In genomic region chr7:99036531-99037175, GRCh38 we compare ENCODE assay signal across 9 cellular contexts.
DNase-seq lines count a peak whose midpoint lies in the region; ATAC-seq and TF ChIP-seq lines count a peak whose summit lies in the region.
"Had no signal": no experiment of that assay in that cellular context is flagged by ENCODE, and none has a peak within 500 bp of the region (broad histone marks: within the 10 kb centered on the region; RNA-seq: fewer than 3 reads in every experiment).

No MANE protein-coding gene starts in this region.

- ATAC-seq in HG03095 (IDR thresholded peaks at IDR 0.05; ENCODE audit: unreplicated experiment), result no peak
- no peak for ATAC-seq in GM19455 (IDR thresholded peaks at IDR 0.05; ENCODE audit: unreplicated experiment)
- ATAC-seq in HG03378 (IDR thresholded peaks at IDR 0.05; ENCODE audit: unreplicated experiment), result no peak
- ATAC-seq in GM21717 (IDR thresholded peaks at IDR 0.05; ENCODE audit: unreplicated experiment), result no peak

- no peaks in the 10 kb centered on the region for H3K27me3 ChIP-seq in Caco-2 (replicated peaks; ENCODE audit: control insufficient read depth, insufficient read depth, low read length)
- H3K27me3 ChIP-seq: suprapubic skin had no signal

- DNase-seq in Caco-2 (peak in 1 of 2 experiments; percentile 45), choroid plexus epithelial cell (ENCODE audit: low read depth) (peak; percentile 90), midbrain (lab: John Stamatoyannopoulos, UW) (peak; percentile 62)

- BruUV-seq in Caco-2 (replicated peaks; lab: Mats Ljungman, UMichigan), result no TSS peak

- CTCF ChIA-PET in Caco-2 (lab: Charles Lee), result interaction anchor here (0.6 to 1.0 kb wide), 4 partner anchors 9 to 325 kb away, joined by 3 to 5 read pairs (median 4); no protein-coding TSS in a partner anchor

- H3K4me3 ChIP-seq in Caco-2 (ENCODE audit: low read depth, low read length) (no peak overlapping the region), choroid plexus epithelial cell (ENCODE audit: low read depth, low read length) (no peak overlapping the region)
- H3K4me3 ChIP-seq: suprapubic skin had no signal

- no peaks in the 10 kb centered on the region for H3K9me3 Mint-ChIP-seq in Caco-2 (ENCODE audit: unreplicated experiment)

- no peaks in the 10 kb centered on the region for H3K4me1 ChIP-seq in Caco-2

- peaks cover 6% of the 10 kb centered on the region for H3K36me3 ChIP-seq in Caco-2 (ENCODE audit: control insufficient read depth, insufficient read depth, low read length)

- peaks cover 13% of the 10 kb centered on the region for H3K4me1 Mint-ChIP-seq in Caco-2 (ENCODE audit: low read depth, unreplicated experiment)

- intact Hi-C loops in Caco-2 (cut with micrococcal nuclease; ENCODE audit: unreplicated experiment), result no loop called here

- POLR2A ChIA-PET in Caco-2 (lab: Charles Lee), result no interaction called here

- no peaks in the 10 kb centered on the region for H3K9me3 ChIP-seq in Caco-2
- H3K9me3 ChIP-seq: suprapubic skin had no signal

- H3K4me3 Mint-ChIP-seq in Caco-2 (ENCODE audit: unreplicated experiment), result no peak overlapping the region

- peak; percentile 42 for TF ChIP-seq CTCF in Caco-2 (IDR thresholded peaks at IDR 0.05; ENCODE audit: insufficient read depth in 1 of 2, low read depth in 1 of 2, low read length in 1 of 2, severe bottlenecking in 1 of 2, unreplicated experiment in 1 of 2)
- TF ChIP-seq CTCF in LNCAP (IDR thresholded peaks at IDR 0.05), result peak; percentile 40; the same call in 1 of the 2 replicates
- TF ChIP-seq CTCF in choroid plexus epithelial cell (conservative IDR thresholded peaks at IDR 0.05; ENCODE audit: low read depth, low read length), result peak; percentile 77

- H3K36me3 Mint-ChIP-seq in Caco-2 (ENCODE audit: insufficient read depth, unreplicated experiment), result peaks cover 90% of the 10 kb centered on the region

- H3K27me3 Mint-ChIP-seq in Caco-2 (ENCODE audit: insufficient read depth, unreplicated experiment), result no peaks in the 10 kb centered on the region

- no peak overlapping the region for H3K27ac Mint-ChIP-seq in Caco-2 (ENCODE audit: unreplicated experiment)
